12 cellular contexts compared by ENCODE assay signal in genomic region chr19:16886305-16886880, GRCh38. TPM values are rescaled to one million over a fixed set of nuclear protein-coding genes. Genes with fewer than 3 reads are reported as not detected.
A peak's percentile ranks its signal among the peaks of the same experiment; 100 is the strongest.
DNase-seq lines count a peak whose midpoint lies in the region; ATAC-seq, FAIRE-seq and TF ChIP-seq lines count a peak whose summit lies in the region.
"Had no signal": no experiment of that assay in that cellular context is flagged by ENCODE, and none has a peak within 500 bp of the region (broad histone marks: within the 10 kb centered on the region; RNA-seq: fewer than 3 reads in every experiment).

No MANE protein-coding gene starts in this region.

- H3K36me3 ChIP-seq in astrocyte (ENCODE audit: insufficient read depth, low read length) (no peaks in the 10 kb centered on the region), small intestine (ENCODE audit: control insufficient read depth in 2 of 2, insufficient read depth in 2 of 2, low read length in 2 of 2) (no peaks in the 10 kb centered on the region), mesendoderm (ENCODE audit: control insufficient read depth, insufficient read depth, low read length) (no peaks in the 10 kb centered on the region)

- H3K79me1 ChIP-seq in mesendoderm (ENCODE audit: low read length) = no peaks in the 10 kb centered on the region

- H4K5ac ChIP-seq in mesendoderm (ENCODE audit: low read length) = no peak overlapping the region

- H3K18ac ChIP-seq in mesendoderm (ENCODE audit: low read length) = no peak overlapping the region

- H3K4me3 Mint-ChIP-seq in astrocyte (ENCODE audit: unreplicated experiment) = no peak overlapping the region
- H3K4me3 Mint-ChIP-seq: stimulated activated effector memory CD8-positive, alpha-beta T cell treated with anti-CD3 and anti-CD28 coated beads, Interleukin-12 subunit alpha, Interleukin-12 subunit beta, amount 100 ng/mL, for 72 hours had no signal

- H3K27me3 ChIP-seq in astrocyte (ENCODE audit: insufficient read depth, low read length) = no peaks in the 10 kb centered on the region
- no peaks in the 10 kb centered on the region for H3K27me3 ChIP-seq in small intestine (ENCODE audit: control insufficient read depth in 2 of 2, insufficient read depth in 2 of 2, low read length in 2 of 2)
- H3K27me3 ChIP-seq in mesendoderm (ENCODE audit: insufficient read depth, low read length, poor library complexity) = no peaks in the 10 kb centered on the region

- H3K27ac ChIP-seq in astrocyte (ENCODE audit: low read depth, low read length) (no peak overlapping the region), small intestine (ENCODE audit: low read depth in 1 of 2, low read length in 1 of 2) (peak overlapping the region in 1 of 2 donors; percentile 82), mesendoderm (ENCODE audit: low read depth, low read length) (no peak overlapping the region)

- no peak overlapping the region for H2AK5ac ChIP-seq in mesendoderm (ENCODE audit: low read length)

- no peak overlapping the region for H2BK15ac ChIP-seq in mesendoderm (replicated peaks; ENCODE audit: low read depth)

- no peaks in the 10 kb centered on the region for H3K4me1 ChIP-seq in astrocyte (ENCODE audit: insufficient read depth, low read length)
- H3K4me1 ChIP-seq in small intestine (ENCODE audit: control insufficient read depth in 2 of 2, insufficient read depth in 1 of 2, low read depth in 1 of 2, low read length in 1 of 2) = no peaks in the 10 kb centered on the region
- no peaks in the 10 kb centered on the region for H3K4me1 ChIP-seq in mesendoderm (ENCODE audit: control insufficient read depth, low read depth, low read length)

- peaks cover 12% of the 10 kb centered on the region for H3K36me3 Mint-ChIP-seq in astrocyte (ENCODE audit: low read depth, unreplicated experiment)
- H3K36me3 Mint-ChIP-seq: stimulated activated effector memory CD8-positive, alpha-beta T cell treated with anti-CD3 and anti-CD28 coated beads, Interleukin-12 subunit alpha, Interleukin-12 subunit beta, amount 100 ng/mL, for 72 hours had no signal

- no peak overlapping the region for H2BK120ac ChIP-seq in mesendoderm (ENCODE audit: low read depth, low read length)

- H4K8ac ChIP-seq in mesendoderm (ENCODE audit: low read depth, low read length) = no peak overlapping the region

- FAIRE-seq in astrocyte (lab: Jason Lieb, UNC) (no peak), small intestine (lab: Jason Lieb, UNC) (no peak)
- FAIRE-seq: islet of Langerhans had no signal

- H3K23ac ChIP-seq in mesendoderm (ENCODE audit: low read length) = no peak overlapping the region

- no peaks in the 10 kb centered on the region for H3K79me2 ChIP-seq in astrocyte (ENCODE audit: insufficient read depth, low read length)
- H3K79me2 ChIP-seq in mesendoderm (ENCODE audit: control insufficient read depth, insufficient read depth, low read length) = no peaks in the 10 kb centered on the region

- H3K56ac ChIP-seq in mesendoderm (ENCODE audit: low read length) = no peak overlapping the region

- WGBS in small intestine, 3 donors = 52 to 63% (median 56%) methylated on average over 20 of the region's 20 CpGs
- no CpG with 5 or more reads among the region's 20 CpGs for WGBS in mesendoderm (ENCODE audit: extremely low coverage, insufficient coverage, low lambda C conversion rate)

- no peak for TF ChIP-seq CTCF in astrocyte (IDR thresholded peaks at IDR 0.05; ENCODE audit: insufficient read depth, low read depth, low read length)

- ATAC-seq in left ventricle myocardium superior (peak; percentile 81), GM21619 (IDR thresholded peaks at IDR 0.05; ENCODE audit: unreplicated experiment) (no peak), GM21717 (IDR thresholded peaks at IDR 0.05; ENCODE audit: unreplicated experiment) (no peak)
- ATAC-seq: stimulated activated effector memory CD8-positive, alpha-beta T cell treated with anti-CD3 and anti-CD28 coated beads, Interleukin-12 subunit alpha, Interleukin-12 subunit beta, amount 100 ng/mL, for 72 hours had no signal

- H3K9me3 Mint-ChIP-seq in astrocyte (ENCODE audit: unreplicated experiment) = peaks cover 11% of the 10 kb centered on the region

- no peak overlapping the region for H3K4me3 ChIP-seq in astrocyte (ENCODE audit: insufficient read depth, low read depth, low read length)
- no peak overlapping the region for H3K4me3 ChIP-seq in small intestine (ENCODE audit: low read depth in 1 of 2, low read length in 2 of 2)
- H3K4me3 ChIP-seq in mesendoderm (ENCODE audit: low read length) = no peak overlapping the region

- no peak overlapping the region for H2BK5ac ChIP-seq in mesendoderm (ENCODE audit: low read length)

- peaks cover 9% of the 10 kb centered on the region for H3K27me3 Mint-ChIP-seq in astrocyte (ENCODE audit: low read depth, unreplicated experiment)

- intact Hi-C loops in left ventricle myocardium superior (cut with micrococcal nuclease) = no loop called here

- H3K4ac ChIP-seq in mesendoderm (ENCODE audit: low read depth, low read length) = no peak overlapping the region

- peak; percentile 73 for DNase-seq in H4 (ENCODE audit: low spot score)
- peak; percentile 23 for DNase-seq in astrocyte (ENCODE audit: low read depth)
- peak; percentile 74 for DNase-seq in left ventricle myocardium superior
- DNase-seq in small intestine = peak; percentile 63
- no peak for DNase-seq in pons (ENCODE audit: low spot score)
- no peak for DNase-seq in mesendoderm
- DNase-seq: activated CD8-positive, alpha-beta memory T cell treated with anti-CD3 and anti-CD28 coated beads, Interleukin-2, amount 50 U/mL, for 48 hours; NCI-H226 had no signal

- H3K4me2 ChIP-seq in astrocyte (ENCODE audit: low read length) (no peak overlapping the region), mesendoderm (ENCODE audit: low read length) (no peak overlapping the region)

- H3K9me3 ChIP-seq in astrocyte (ENCODE audit: insufficient read depth, low read depth, low read length) (peaks cover 4% of the 10 kb centered on the region), small intestine (ENCODE audit: control insufficient read depth, low read depth) (no peaks in the 10 kb centered on the region)

- H4K20me1 ChIP-seq in astrocyte (ENCODE audit: insufficient read depth, low read length) = no peaks in the 10 kb centered on the region

- H3K9ac ChIP-seq in astrocyte (ENCODE audit: low read length) = no peak overlapping the region
- H3K9ac ChIP-seq in mesendoderm (ENCODE audit: low read length) = no peak overlapping the region

- no peak overlapping the region for H2AFZ ChIP-seq in astrocyte (ENCODE audit: low read depth, low read length)

- no peaks in the 10 kb centered on the region for H3K4me1 Mint-ChIP-seq in astrocyte (ENCODE audit: low read depth, unreplicated experiment)

- H3K27ac Mint-ChIP-seq in astrocyte (ENCODE audit: unreplicated experiment) = no peak overlapping the region
- H3K27ac Mint-ChIP-seq: stimulated activated effector memory CD8-positive, alpha-beta T cell treated with anti-CD3 and anti-CD28 coated beads, Interleukin-12 subunit alpha, Interleukin-12 subunit beta, amount 100 ng/mL, for 72 hours had no signal

RNA-seq across cellular contexts. Expression of gene F2RL3, which starts 2.4 kb away (rescaled TPM):
- total RNA-seq in H4 (2014; rRNA removed; shearing (Covaris generic)) = 0.21 TPM in 1 of 2 replicates, not detected in the other
- total RNA-seq in astrocyte (not detected in 2 replicates), left ventricle myocardium superior (0.30 TPM)
- polyA plus RNA-seq in small intestine = 10 to 100 TPM in 1 of 3 donors, 1 to 10 TPM in 1, under 1 TPM in 1; 0.45 to 13.4 (median 2.2) TPM
- not detected for polyA plus RNA-seq in mesendoderm (2013, experiment 1 of 2)
- polyA plus RNA-seq in mesendoderm (2013, experiment 2 of 2) = not detected

RNA-seq across cellular contexts. Expression of gene SIN3B, which starts 57.2 kb away (rescaled TPM):
- total RNA-seq in H4 (2014; rRNA removed; shearing (Covaris generic)) = 18.6 and 19.6 TPM in 2 replicates
- total RNA-seq in astrocyte (79.8 and 86.1 TPM in 2 replicates), left ventricle myocardium superior (26.0 TPM)
- 10 to 100 TPM in 2 of 3 donors, 1 to 10 TPM in 1; 9.7 to 18.8 (median 12.1) TPM for polyA plus RNA-seq in small intestine
- 34.9 TPM for polyA plus RNA-seq in mesendoderm (2013, experiment 1 of 2)
- 34.3 TPM for polyA plus RNA-seq in mesendoderm (2013, experiment 2 of 2)

Comparison
In these comparisons a context has a peak if more than half of its experiments do, and no peak if none do; other contexts are left out.
1. DNase-seq: peak in H4 (single experiment), astrocyte (single experiment), left ventricle myocardium superior (single experiment) and small intestine (single experiment); none in pons (single experiment) and mesendoderm (single experiment).